Comparison of ENCODE assay signal across 1 cellular context in the genomic region with DNA sequence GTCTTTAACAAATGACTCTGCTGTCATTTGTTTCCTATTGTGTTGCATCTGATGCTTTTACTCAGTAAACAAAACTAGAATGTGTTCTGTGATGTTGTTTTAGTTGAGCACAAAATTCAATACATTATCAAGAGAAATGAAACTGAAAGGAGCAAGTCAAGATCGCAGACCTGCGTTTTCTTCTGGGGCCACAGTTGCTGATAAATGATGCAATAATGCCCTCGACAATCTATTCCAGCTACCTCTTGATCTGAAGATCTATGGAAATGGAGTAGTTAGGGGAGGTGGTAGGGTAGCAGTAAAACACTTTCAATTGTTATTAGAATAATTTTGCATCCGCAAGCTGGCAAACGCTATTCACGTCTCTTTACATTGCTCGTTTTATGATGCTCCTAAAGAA.
TF ChIP-seq lines count a peak whose summit lies in the region.

No MANE protein-coding gene starts in this region.

TF ChIP-seq in GM12878, 131 proteins besides CTCF, POLR2A, EP300 and RAD21:
- TF ChIP-seq, protein P1, sequence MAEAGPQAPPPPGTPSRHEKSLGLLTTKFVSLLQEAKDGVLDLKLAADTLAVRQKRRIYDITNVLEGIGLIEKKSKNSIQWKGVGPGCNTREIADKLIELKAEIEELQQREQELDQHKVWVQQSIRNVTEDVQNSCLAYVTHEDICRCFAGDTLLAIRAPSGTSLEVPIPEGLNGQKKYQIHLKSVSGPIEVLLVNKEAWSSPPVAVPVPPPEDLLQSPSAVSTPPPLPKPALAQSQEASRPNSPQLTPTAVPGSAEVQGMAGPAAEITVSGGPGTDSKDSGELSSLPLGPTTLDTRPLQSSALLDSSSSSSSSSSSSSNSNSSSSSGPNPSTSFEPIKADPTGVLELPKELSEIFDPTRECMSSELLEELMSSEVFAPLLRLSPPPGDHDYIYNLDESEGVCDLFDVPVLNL (IDR thresholded peaks at IDR 0.05; ENCODE audit: low read depth, low read length), result no peak
- TF ChIP-seq, protein P2, sequence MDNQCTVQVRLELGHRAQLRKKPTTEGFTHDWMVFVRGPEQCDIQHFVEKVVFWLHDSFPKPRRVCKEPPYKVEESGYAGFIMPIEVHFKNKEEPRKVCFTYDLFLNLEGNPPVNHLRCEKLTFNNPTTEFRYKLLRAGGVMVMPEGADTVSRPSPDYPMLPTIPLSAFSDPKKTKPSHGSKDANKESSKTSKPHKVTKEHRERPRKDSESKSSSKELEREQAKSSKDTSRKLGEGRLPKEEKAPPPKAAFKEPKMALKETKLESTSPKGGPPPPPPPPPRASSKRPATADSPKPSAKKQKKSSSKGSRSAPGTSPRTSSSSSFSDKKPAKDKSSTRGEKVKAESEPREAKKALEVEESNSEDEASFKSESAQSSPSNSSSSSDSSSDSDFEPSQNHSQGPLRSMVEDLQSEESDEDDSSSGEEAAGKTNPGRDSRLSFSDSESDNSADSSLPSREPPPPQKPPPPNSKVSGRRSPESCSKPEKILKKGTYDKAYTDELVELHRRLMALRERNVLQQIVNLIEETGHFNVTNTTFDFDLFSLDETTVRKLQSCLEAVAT (IDR thresholded peaks at IDR 0.05), result 0 out of 2 replicates have a peak, but pooled peaks have one; percentile 24
